ENCODE assay signal across 1 cellular context in the genomic region with DNA sequence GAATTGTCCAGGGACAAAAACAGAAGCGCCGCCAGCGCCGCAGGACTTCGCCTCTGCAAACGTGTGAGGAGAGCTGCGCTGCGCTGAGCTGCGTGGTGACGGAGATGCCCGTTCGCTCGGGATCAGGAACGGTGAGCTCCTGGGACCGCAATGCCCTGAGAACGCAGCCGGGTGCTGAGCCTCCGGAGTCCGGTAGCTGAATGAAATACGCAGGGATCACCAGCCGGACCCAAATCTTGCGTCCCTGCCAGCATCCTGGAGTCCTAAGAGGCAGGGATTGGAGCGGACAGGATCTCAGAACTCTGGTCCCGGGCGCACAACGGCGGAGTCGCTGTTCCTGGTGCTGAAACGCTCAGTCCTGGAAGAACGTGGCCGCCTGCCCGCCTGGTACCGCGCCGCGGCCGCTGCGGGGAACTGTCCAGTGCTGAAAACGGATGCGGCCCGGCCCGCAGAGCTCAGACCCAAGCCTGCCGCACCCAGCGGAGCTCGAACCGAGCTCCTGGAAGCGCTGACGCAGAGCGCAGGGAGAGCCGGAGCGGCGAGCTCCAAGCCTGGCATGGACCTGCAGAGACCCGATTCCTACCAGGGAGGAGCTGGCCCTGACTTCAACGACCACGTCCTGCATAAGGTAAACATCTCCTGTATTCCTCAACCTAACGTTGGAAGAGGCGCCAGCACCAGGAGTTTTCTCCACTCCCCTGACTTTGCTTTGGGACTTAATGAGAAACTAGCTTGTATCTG.
A peak's percentile ranks its signal among the peaks of the same experiment; 100 is the strongest.
TF ChIP-seq lines count a peak whose summit lies in the region.

No MANE protein-coding gene starts in this region.

TF ChIP-seq in HepG2, 621 proteins besides CTCF, POLR2A, EP300 and RAD21 (continued from another document and continues in another):
- TF ChIP-seq, protein P1, sequence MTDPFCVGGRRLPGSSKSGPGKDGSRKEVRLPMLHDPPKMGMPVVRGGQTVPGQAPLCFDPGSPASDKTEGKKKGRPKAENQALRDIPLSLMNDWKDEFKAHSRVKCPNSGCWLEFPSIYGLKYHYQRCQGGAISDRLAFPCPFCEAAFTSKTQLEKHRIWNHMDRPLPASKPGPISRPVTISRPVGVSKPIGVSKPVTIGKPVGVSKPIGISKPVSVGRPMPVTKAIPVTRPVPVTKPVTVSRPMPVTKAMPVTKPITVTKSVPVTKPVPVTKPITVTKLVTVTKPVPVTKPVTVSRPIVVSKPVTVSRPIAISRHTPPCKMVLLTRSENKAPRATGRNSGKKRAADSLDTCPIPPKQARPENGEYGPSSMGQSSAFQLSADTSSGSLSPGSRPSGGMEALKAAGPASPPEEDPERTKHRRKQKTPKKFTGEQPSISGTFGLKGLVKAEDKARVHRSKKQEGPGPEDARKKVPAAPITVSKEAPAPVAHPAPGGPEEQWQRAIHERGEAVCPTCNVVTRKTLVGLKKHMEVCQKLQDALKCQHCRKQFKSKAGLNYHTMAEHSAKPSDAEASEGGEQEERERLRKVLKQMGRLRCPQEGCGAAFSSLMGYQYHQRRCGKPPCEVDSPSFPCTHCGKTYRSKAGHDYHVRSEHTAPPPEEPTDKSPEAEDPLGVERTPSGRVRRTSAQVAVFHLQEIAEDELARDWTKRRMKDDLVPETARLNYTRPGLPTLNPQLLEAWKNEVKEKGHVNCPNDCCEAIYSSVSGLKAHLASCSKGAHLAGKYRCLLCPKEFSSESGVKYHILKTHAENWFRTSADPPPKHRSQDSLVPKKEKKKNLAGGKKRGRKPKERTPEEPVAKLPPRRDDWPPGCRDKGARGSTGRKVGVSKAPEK (CRISPR knock-in tag; IDR thresholded peaks at IDR 0.05; ENCODE audit: borderline replicate concordance): peak; percentile 98
- TF ChIP-seq CREB1 (IDR thresholded peaks at IDR 0.05) (no peak), CREB1 (CRISPR knock-in tag; IDR thresholded peaks at IDR 0.05) (no peak), BHLHE40 (IDR thresholded peaks at IDR 0.05; ENCODE audit: low read length) (peak; percentile 51), ZNF224 (CRISPR knock-in tag; IDR thresholded peaks at IDR 0.05) (peak; percentile 100), ZNF792 (CRISPR knock-in tag; IDR thresholded peaks at IDR 0.05) (peak; percentile 100), SOX5 (CRISPR knock-in tag; IDR thresholded peaks at IDR 0.05; ENCODE audit: borderline replicate concordance) (peak; percentile 91), MLLT10 (CRISPR knock-in tag; IDR thresholded peaks at IDR 0.05) (peak; percentile 97), ZNF761 (CRISPR knock-in tag; conservative IDR thresholded peaks at IDR 0.05) (peak; percentile 100), SIX4 (CRISPR knock-in tag; IDR thresholded peaks at IDR 0.05) (peak; percentile 97), RCOR2 (CRISPR knock-in tag; IDR thresholded peaks at IDR 0.05) (peak; percentile 89), ZNF20 (CRISPR knock-in tag; IDR thresholded peaks at IDR 0.05) (peak; percentile 98), PCBP2 (optimal IDR thresholded peaks at IDR 0.05; ENCODE audit: low read depth, low read length, poor library complexity, severe bottlenecking) (no peak), CENPT (CRISPR knock-in tag; IDR thresholded peaks at IDR 0.05; ENCODE audit: low read depth) (peak; percentile 100), ETV5 (CRISPR knock-in tag; IDR thresholded peaks at IDR 0.05; ENCODE audit: borderline replicate concordance) (peak; percentile 96), CHCHD3 (CRISPR knock-in tag; IDR thresholded peaks at IDR 0.05) (peak; percentile 100), ZBTB21 (CRISPR knock-in tag; IDR thresholded peaks at IDR 0.05) (peak; percentile 90), KAT2B (IDR thresholded peaks at IDR 0.05; ENCODE audit: borderline replicate concordance, low read depth, low read length) (no peak), GABPA (IDR thresholded peaks at IDR 0.05; ENCODE audit: low read depth, low read length) (no peak), GABPA (CRISPR knock-in tag; IDR thresholded peaks at IDR 0.05; ENCODE audit: low read depth) (peak; percentile 65), SKI (IDR thresholded peaks at IDR 0.05; ENCODE audit: partially characterized antibody) (no peak), CBFB (CRISPR knock-in tag; IDR thresholded peaks at IDR 0.05) (peak; percentile 99), PHF5A (CRISPR knock-in tag; IDR thresholded peaks at IDR 0.05; ENCODE audit: low read depth, unreplicated experiment) (peak; percentile 89), TCF7L2 (IDR thresholded peaks at IDR 0.05; ENCODE audit: low read depth, low read length) (no peak), RARG (CRISPR knock-in tag; IDR thresholded peaks at IDR 0.05; ENCODE audit: low read depth) (peak; percentile 100), DMAP1 (CRISPR knock-in tag; IDR thresholded peaks at IDR 0.05) (peak; percentile 89), KAT8 (CRISPR knock-in tag; IDR thresholded peaks at IDR 0.05) (peak; percentile 96), ZNF550 (CRISPR knock-in tag; IDR thresholded peaks at IDR 0.05; ENCODE audit: borderline replicate concordance) (peak; percentile 99; the same call in 1 of the 2 replicates), RBM22 (optimal IDR thresholded peaks at IDR 0.05; ENCODE audit: low read length) (no peak), SMARCE1 (IDR thresholded peaks at IDR 0.05; ENCODE audit: borderline replicate concordance) (no peak), JUND (CRISPR knock-in tag; IDR thresholded peaks at IDR 0.05) (peak; percentile 86; the same call in 1 of the 2 replicates), ZNF253 (CRISPR knock-in tag; IDR thresholded peaks at IDR 0.05; ENCODE audit: borderline replicate concordance) (peak; percentile 100), MEIS2 (CRISPR knock-in tag; IDR thresholded peaks at IDR 0.05) (peak; percentile 100), ZFP90 (CRISPR knock-in tag; IDR thresholded peaks at IDR 0.05; ENCODE audit: borderline replicate concordance) (peak; percentile 100), ZNF234 (CRISPR knock-in tag; conservative IDR thresholded peaks at IDR 0.05) (peak; percentile 100), CAMTA2 (CRISPR knock-in tag; IDR thresholded peaks at IDR 0.05; ENCODE audit: borderline replicate concordance) (peak; percentile 100), TEAD2 (CRISPR knock-in tag; IDR thresholded peaks at IDR 0.05) (peak; percentile 100), SP5 (CRISPR knock-in tag; IDR thresholded peaks at IDR 0.05; ENCODE audit: borderline replicate concordance, low read depth) (peak; percentile 72), PITX1 (CRISPR knock-in tag; IDR thresholded peaks at IDR 0.05) (peak; percentile 99), CEBPG (CRISPR knock-in tag; IDR thresholded peaks at IDR 0.05) (peak; percentile 68), RFXAP (CRISPR knock-in tag; IDR thresholded peaks at IDR 0.05; ENCODE audit: borderline replicate concordance) (peak; percentile 99), ZNF720 (CRISPR knock-in tag; IDR thresholded peaks at IDR 0.05) (peak; percentile 99), FOXA1 (IDR thresholded peaks at IDR 0.05) (no peak), FOXA1 (CRISPR knock-in tag; IDR thresholded peaks at IDR 0.05) (peak; percentile 61), HCFC1 (IDR thresholded peaks at IDR 0.05; ENCODE audit: low read depth, low read length) (peak; percentile 46; the same call in 1 of the 2 replicates), HMG20A (CRISPR knock-in tag; IDR thresholded peaks at IDR 0.05; ENCODE audit: borderline replicate concordance) (peak; percentile 86)
- TF ChIP-seq, protein P2, sequence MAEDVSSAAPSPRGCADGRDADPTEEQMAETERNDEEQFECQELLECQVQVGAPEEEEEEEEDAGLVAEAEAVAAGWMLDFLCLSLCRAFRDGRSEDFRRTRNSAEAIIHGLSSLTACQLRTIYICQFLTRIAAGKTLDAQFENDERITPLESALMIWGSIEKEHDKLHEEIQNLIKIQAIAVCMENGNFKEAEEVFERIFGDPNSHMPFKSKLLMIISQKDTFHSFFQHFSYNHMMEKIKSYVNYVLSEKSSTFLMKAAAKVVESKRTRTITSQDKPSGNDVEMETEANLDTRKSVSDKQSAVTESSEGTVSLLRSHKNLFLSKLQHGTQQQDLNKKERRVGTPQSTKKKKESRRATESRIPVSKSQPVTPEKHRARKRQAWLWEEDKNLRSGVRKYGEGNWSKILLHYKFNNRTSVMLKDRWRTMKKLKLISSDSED (CRISPR knock-in tag; IDR thresholded peaks at IDR 0.05): peak; percentile 99
- TF ChIP-seq, protein P3, sequence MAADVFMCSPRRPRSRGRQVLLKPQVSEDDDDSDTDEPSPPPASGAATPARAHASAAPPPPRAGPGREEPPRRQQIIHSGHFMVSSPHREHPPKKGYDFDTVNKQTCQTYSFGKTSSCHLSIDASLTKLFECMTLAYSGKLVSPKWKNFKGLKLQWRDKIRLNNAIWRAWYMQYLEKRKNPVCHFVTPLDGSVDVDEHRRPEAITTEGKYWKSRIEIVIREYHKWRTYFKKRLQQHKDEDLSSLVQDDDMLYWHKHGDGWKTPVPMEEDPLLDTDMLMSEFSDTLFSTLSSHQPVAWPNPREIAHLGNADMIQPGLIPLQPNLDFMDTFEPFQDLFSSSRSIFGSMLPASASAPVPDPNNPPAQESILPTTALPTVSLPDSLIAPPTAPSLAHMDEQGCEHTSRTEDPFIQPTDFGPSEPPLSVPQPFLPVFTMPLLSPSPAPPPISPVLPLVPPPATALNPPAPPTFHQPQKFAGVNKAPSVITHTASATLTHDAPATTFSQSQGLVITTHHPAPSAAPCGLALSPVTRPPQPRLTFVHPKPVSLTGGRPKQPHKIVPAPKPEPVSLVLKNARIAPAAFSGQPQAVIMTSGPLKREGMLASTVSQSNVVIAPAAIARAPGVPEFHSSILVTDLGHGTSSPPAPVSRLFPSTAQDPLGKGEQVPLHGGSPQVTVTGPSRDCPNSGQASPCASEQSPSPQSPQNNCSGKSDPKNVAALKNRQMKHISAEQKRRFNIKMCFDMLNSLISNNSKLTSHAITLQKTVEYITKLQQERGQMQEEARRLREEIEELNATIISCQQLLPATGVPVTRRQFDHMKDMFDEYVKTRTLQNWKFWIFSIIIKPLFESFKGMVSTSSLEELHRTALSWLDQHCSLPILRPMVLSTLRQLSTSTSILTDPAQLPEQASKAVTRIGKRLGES (CRISPR knock-in tag; IDR thresholded peaks at IDR 0.05; ENCODE audit: borderline replicate concordance): peak; percentile 99
- TF ChIP-seq, protein P4, sequence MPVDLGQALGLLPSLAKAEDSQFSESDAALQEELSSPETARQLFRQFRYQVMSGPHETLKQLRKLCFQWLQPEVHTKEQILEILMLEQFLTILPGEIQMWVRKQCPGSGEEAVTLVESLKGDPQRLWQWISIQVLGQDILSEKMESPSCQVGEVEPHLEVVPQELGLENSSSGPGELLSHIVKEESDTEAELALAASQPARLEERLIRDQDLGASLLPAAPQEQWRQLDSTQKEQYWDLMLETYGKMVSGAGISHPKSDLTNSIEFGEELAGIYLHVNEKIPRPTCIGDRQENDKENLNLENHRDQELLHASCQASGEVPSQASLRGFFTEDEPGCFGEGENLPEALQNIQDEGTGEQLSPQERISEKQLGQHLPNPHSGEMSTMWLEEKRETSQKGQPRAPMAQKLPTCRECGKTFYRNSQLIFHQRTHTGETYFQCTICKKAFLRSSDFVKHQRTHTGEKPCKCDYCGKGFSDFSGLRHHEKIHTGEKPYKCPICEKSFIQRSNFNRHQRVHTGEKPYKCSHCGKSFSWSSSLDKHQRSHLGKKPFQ (CRISPR knock-in tag; IDR thresholded peaks at IDR 0.05; ENCODE audit: insufficient replicate concordance): peak; percentile 99
- TF ChIP-seq, protein P5, sequence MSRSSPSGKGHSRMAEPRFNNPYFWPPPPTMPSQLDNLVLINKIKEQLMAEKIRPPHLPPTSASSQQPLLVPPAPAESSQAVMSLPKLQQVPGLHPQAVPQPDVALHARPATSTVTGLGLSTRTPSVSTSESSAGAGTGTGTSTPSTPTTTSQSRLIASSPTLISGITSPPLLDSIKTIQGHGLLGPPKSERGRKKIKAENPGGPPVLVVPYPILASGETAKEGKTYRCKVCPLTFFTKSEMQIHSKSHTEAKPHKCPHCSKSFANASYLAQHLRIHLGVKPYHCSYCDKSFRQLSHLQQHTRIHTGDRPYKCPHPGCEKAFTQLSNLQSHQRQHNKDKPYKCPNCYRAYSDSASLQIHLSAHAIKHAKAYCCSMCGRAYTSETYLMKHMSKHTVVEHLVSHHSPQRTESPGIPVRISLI (CRISPR knock-in tag; IDR thresholded peaks at IDR 0.05; ENCODE audit: borderline replicate concordance): peak; percentile 78; the same call in 1 of the 2 replicates
- TF ChIP-seq, protein P6, sequence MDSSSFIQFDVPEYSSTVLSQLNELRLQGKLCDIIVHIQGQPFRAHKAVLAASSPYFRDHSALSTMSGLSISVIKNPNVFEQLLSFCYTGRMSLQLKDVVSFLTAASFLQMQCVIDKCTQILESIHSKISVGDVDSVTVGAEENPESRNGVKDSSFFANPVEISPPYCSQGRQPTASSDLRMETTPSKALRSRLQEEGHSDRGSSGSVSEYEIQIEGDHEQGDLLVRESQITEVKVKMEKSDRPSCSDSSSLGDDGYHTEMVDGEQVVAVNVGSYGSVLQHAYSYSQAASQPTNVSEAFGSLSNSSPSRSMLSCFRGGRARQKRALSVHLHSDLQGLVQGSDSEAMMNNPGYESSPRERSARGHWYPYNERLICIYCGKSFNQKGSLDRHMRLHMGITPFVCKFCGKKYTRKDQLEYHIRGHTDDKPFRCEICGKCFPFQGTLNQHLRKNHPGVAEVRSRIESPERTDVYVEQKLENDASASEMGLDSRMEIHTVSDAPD (CRISPR knock-in tag; IDR thresholded peaks at IDR 0.05): peak; percentile 98
- TF ChIP-seq, protein P7, sequence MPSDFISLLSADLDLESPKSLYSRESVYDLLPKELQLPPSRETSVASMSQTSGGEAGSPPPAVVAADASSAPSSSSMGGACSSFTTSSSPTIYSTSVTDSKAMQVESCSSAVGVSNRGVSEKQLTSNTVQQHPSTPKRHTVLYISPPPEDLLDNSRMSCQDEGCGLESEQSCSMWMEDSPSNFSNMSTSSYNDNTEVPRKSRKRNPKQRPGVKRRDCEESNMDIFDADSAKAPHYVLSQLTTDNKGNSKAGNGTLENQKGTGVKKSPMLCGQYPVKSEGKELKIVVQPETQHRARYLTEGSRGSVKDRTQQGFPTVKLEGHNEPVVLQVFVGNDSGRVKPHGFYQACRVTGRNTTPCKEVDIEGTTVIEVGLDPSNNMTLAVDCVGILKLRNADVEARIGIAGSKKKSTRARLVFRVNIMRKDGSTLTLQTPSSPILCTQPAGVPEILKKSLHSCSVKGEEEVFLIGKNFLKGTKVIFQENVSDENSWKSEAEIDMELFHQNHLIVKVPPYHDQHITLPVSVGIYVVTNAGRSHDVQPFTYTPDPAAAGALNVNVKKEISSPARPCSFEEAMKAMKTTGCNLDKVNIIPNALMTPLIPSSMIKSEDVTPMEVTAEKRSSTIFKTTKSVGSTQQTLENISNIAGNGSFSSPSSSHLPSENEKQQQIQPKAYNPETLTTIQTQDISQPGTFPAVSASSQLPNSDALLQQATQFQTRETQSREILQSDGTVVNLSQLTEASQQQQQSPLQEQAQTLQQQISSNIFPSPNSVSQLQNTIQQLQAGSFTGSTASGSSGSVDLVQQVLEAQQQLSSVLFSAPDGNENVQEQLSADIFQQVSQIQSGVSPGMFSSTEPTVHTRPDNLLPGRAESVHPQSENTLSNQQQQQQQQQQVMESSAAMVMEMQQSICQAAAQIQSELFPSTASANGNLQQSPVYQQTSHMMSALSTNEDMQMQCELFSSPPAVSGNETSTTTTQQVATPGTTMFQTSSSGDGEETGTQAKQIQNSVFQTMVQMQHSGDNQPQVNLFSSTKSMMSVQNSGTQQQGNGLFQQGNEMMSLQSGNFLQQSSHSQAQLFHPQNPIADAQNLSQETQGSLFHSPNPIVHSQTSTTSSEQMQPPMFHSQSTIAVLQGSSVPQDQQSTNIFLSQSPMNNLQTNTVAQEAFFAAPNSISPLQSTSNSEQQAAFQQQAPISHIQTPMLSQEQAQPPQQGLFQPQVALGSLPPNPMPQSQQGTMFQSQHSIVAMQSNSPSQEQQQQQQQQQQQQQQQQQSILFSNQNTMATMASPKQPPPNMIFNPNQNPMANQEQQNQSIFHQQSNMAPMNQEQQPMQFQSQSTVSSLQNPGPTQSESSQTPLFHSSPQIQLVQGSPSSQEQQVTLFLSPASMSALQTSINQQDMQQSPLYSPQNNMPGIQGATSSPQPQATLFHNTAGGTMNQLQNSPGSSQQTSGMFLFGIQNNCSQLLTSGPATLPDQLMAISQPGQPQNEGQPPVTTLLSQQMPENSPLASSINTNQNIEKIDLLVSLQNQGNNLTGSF (CRISPR knock-in tag; IDR thresholded peaks at IDR 0.05): peak; percentile 100
